In genomic region chr1:16905112-16905855, GRCh38 we compare ENCODE assay signal across 8 cellular contexts. TPM values are rescaled to one million over a fixed set of nuclear protein-coding genes. Genes with fewer than 3 reads are reported as not detected.
DNase-seq lines count a peak whose midpoint lies in the region; ATAC-seq and TF ChIP-seq lines count a peak whose summit lies in the region.

No MANE protein-coding gene starts in this region.

- H3K27me3 Mint-ChIP-seq in memory B cell = peaks cover 1% of the 10 kb centered on the region

- no peaks in the 10 kb centered on the region for H3K36me3 ChIP-seq in ectodermal cell (ENCODE audit: control insufficient read depth, insufficient read depth, low read length)
- no peaks in the 10 kb centered on the region for H3K36me3 ChIP-seq in thoracic aorta

- 9 to 11% methylated on average over 12 of the region's 12 CpGs for WGBS in ectodermal cell, 2 experiments

- ATAC-seq in GM18499 (IDR thresholded peaks at IDR 0.05; ENCODE audit: insufficient read depth, unreplicated experiment) (peak; percentile 68), HG02759 (IDR thresholded peaks at IDR 0.05; ENCODE audit: unreplicated experiment) (peak; percentile 79), memory B cell (ENCODE audit: low read depth) (peak; percentile 70), thoracic aorta (ENCODE audit: insufficient number of reproducible peaks, low FRiP score, low read depth) (peak; percentile 69)

- H3K27me3 ChIP-seq in ectodermal cell (ENCODE audit: control insufficient read depth, insufficient read depth, low read length, poor library complexity, severe bottlenecking) = no peaks in the 10 kb centered on the region
- H3K27me3 ChIP-seq in thoracic aorta (replicated peaks; ENCODE audit: insufficient read depth) = no peaks in the 10 kb centered on the region

- peaks cover 5% of the 10 kb centered on the region for H3K4me1 ChIP-seq in ectodermal cell (ENCODE audit: control insufficient read depth, insufficient read depth, low read length)
- H3K4me1 ChIP-seq in thoracic aorta (ENCODE audit: control insufficient read depth in 1 of 2, low read depth in 2 of 2) = peaks cover 6 to 15% of the 10 kb centered on the region in 2 donors

- DNase-seq in AG09309 (ENCODE audit: low read depth) (peak; percentile 85), NCI-H1048 (lab: John Stamatoyannopoulos, UW) (peak; percentile 65), SW480 (ENCODE audit: low spot score) (peak; percentile 84), memory B cell (ENCODE audit: low spot score in 2 of 2) (peak in 1 of 2 donors; percentile 37), thoracic aorta (ENCODE audit: low spot score) (no peak)

- H3K4me3 Mint-ChIP-seq in memory B cell = no peak overlapping the region

- TF ChIP-seq CTCF in AG09309 (IDR thresholded peaks at IDR 0.05; ENCODE audit: control insufficient read depth, insufficient read depth, low read depth, low read length, missing control alignments) (no peak), thoracic aorta (IDR thresholded peaks at IDR 0.05) (no peak)

- peak overlapping the region; percentile 100 for H3K27ac ChIP-seq in ectodermal cell (ENCODE audit: insufficient read depth, low read depth, low read length, poor library complexity, severe bottlenecking)
- H3K27ac ChIP-seq in thoracic aorta = peak overlapping the region; percentile 92 to 97

- H3K9me3 ChIP-seq in ectodermal cell (ENCODE audit: control insufficient read depth, low read length) (peaks cover 4% of the 10 kb centered on the region), thoracic aorta (no peaks in the 10 kb centered on the region)

- H3K27ac Mint-ChIP-seq in memory B cell = no peak overlapping the region

- peaks cover 18% of the 10 kb centered on the region for H3K4me1 Mint-ChIP-seq in memory B cell

- H3K4me3 ChIP-seq in AG09309 (ENCODE audit: control insufficient read depth, low read depth, low read length) (peak overlapping the region; percentile 50), ectodermal cell (ENCODE audit: insufficient read depth, low read depth, low read length) (peak overlapping the region; percentile 45), thoracic aorta (peak overlapping the region; percentile 69)

- H3K36me3 Mint-ChIP-seq in memory B cell = no peaks in the 10 kb centered on the region

- H3K9me3 Mint-ChIP-seq in memory B cell = no peaks in the 10 kb centered on the region

RNA-seq across cellular contexts. Expression of gene RNU1-2, which starts 9.5 kb away (rescaled TPM):
- polyA plus RNA-seq in ectodermal cell (2013, experiment 1 of 4) = 2,448 TPM
- 3,281 TPM for polyA plus RNA-seq in ectodermal cell (2013, experiment 2 of 4)
- polyA plus RNA-seq in ectodermal cell (2013, experiment 3 of 4) = 16,052 TPM
- 9,026 TPM for polyA plus RNA-seq in ectodermal cell (2013, experiment 4 of 4)
- total RNA-seq in thoracic aorta = under 1 TPM; under 0.01 TPM

RNA-seq across cellular contexts. Expression of gene CROCC, which starts 16.4 kb away (rescaled TPM):
- 61.3 TPM for polyA plus RNA-seq in ectodermal cell (2013, experiment 1 of 4)
- 60.1 TPM for polyA plus RNA-seq in ectodermal cell (2013, experiment 2 of 4)
- 43.9 TPM for polyA plus RNA-seq in ectodermal cell (2013, experiment 3 of 4)
- polyA plus RNA-seq in ectodermal cell (2013, experiment 4 of 4) = 50.1 TPM
- 10 to 100 TPM; 49.7 to 56.2 TPM for total RNA-seq in thoracic aorta
